11 cellular contexts compared by ENCODE assay signal in genomic region chr5:173642895-173643481, GRCh38.
"Had no signal": no experiment of that assay in that cellular context is flagged by ENCODE, and none has a peak within 500 bp of the region (broad histone marks: within the 10 kb centered on the region; RNA-seq: fewer than 3 reads in every experiment).

No MANE protein-coding gene starts in this region.

- H3K36me3 Mint-ChIP-seq: activated naive CD4-positive, alpha-beta T cell treated with anti-CD3 and anti-CD28 coated beads, Interleukin-2, amount 10 ng/mL, durations not matched to agents 7 days and 5 days had no signal

- H3K27me3 ChIP-seq: heart left ventricle, pancreas, tibial nerve had no signal

- H3K9me3 Mint-ChIP-seq: activated CD8-positive, alpha-beta T cell treated with anti-CD3 and anti-CD28 coated beads for 36 hours; activated naive CD4-positive, alpha-beta T cell treated with anti-CD3 and anti-CD28 coated beads, Interleukin-2, amount 10 ng/mL, durations not matched to agents 7 days and 5 days; neural crest cell had no signal

- H3K4me1 ChIP-seq: pancreas had no signal

- H3K4me3 ChIP-seq: coronary artery, heart left ventricle, left ventricle myocardium inferior, pancreas, tibial nerve had no signal

- H3K4me3 Mint-ChIP-seq: activated CD8-positive, alpha-beta T cell treated with anti-CD3 and anti-CD28 coated beads for 36 hours; activated naive CD4-positive, alpha-beta T cell treated with anti-CD3 and anti-CD28 coated beads, Interleukin-2, amount 10 ng/mL, durations not matched to agents 7 days and 5 days; neural crest cell had no signal

- ATAC-seq: heart left ventricle had no signal

- H3K27ac ChIP-seq: coronary artery, heart left ventricle, left ventricle myocardium inferior, pancreas had no signal

- H3K9me3 ChIP-seq: heart left ventricle, left ventricle myocardium inferior, pancreas, tibial nerve had no signal

- H3K4me1 Mint-ChIP-seq: activated naive CD4-positive, alpha-beta T cell treated with anti-CD3 and anti-CD28 coated beads, Interleukin-2, amount 10 ng/mL, durations not matched to agents 7 days and 5 days had no signal

- H3K27ac Mint-ChIP-seq: activated CD8-positive, alpha-beta T cell treated with anti-CD3 and anti-CD28 coated beads for 36 hours; activated naive CD4-positive, alpha-beta T cell treated with anti-CD3 and anti-CD28 coated beads, Interleukin-2, amount 10 ng/mL, durations not matched to agents 7 days and 5 days had no signal

- DNase-seq: activated CD4-positive, alpha-beta T cell treated with anti-CD3 and anti-CD28 coated beads for 4 hours; activated CD8-positive, alpha-beta T cell treated with anti-CD3 and anti-CD28 coated beads for 36 hours; activated naive CD4-positive, alpha-beta T cell treated with anti-CD3 and anti-CD28 coated beads, Interleukin-2, amount 10 ng/mL, durations not matched to agents 7 days and 5 days; effector CD4-positive, alpha-beta T cell; heart left ventricle; left ventricle myocardium inferior; mesendoderm; pancreas had no signal

- H3K36me3 ChIP-seq: heart left ventricle, left ventricle myocardium inferior, pancreas, tibial nerve had no signal
